1 cellular context compared by ENCODE assay signal in genomic region chr9:88777498-88778312, GRCh38.
TF ChIP-seq lines count a peak whose summit lies in the region.

No MANE protein-coding gene starts in this region.

TF ChIP-seq in GM12878, 131 proteins besides CTCF, POLR2A, EP300 and RAD21 (continued from another document):
- TF ChIP-seq, protein P1, sequence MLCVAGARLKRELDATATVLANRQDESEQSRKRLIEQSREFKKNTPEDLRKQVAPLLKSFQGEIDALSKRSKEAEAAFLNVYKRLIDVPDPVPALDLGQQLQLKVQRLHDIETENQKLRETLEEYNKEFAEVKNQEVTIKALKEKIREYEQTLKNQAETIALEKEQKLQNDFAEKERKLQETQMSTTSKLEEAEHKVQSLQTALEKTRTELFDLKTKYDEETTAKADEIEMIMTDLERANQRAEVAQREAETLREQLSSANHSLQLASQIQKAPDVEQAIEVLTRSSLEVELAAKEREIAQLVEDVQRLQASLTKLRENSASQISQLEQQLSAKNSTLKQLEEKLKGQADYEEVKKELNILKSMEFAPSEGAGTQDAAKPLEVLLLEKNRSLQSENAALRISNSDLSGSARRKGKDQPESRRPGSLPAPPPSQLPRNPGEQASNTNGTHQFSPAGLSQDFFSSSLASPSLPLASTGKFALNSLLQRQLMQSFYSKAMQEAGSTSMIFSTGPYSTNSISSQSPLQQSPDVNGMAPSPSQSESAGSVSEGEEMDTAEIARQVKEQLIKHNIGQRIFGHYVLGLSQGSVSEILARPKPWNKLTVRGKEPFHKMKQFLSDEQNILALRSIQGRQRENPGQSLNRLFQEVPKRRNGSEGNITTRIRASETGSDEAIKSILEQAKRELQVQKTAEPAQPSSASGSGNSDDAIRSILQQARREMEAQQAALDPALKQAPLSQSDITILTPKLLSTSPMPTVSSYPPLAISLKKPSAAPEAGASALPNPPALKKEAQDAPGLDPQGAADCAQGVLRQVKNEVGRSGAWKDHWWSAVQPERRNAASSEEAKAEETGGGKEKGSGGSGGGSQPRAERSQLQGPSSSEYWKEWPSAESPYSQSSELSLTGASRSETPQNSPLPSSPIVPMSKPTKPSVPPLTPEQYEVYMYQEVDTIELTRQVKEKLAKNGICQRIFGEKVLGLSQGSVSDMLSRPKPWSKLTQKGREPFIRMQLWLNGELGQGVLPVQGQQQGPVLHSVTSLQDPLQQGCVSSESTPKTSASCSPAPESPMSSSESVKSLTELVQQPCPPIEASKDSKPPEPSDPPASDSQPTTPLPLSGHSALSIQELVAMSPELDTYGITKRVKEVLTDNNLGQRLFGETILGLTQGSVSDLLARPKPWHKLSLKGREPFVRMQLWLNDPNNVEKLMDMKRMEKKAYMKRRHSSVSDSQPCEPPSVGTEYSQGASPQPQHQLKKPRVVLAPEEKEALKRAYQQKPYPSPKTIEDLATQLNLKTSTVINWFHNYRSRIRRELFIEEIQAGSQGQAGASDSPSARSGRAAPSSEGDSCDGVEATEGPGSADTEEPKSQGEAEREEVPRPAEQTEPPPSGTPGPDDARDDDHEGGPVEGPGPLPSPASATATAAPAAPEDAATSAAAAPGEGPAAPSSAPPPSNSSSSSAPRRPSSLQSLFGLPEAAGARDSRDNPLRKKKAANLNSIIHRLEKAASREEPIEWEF (IDR thresholded peaks at IDR 0.05; ENCODE audit: insufficient replicate concordance, low read depth, low read length) = no peak
- no peak for TF ChIP-seq HDAC2 (IDR thresholded peaks at IDR 0.05)
- TF ChIP-seq GABPA (IDR thresholded peaks at IDR 0.05; ENCODE audit: low read depth) = no peak
- no peak for TF ChIP-seq SUPT20H (IDR thresholded peaks at IDR 0.05; ENCODE audit: borderline replicate concordance, control insufficient read depth, low read depth, low read length)
- TF ChIP-seq STAT1 (conservative IDR thresholded peaks at IDR 0.05) = no peak
